ENCODE assay signal across 17 cellular contexts in the genomic region with DNA sequence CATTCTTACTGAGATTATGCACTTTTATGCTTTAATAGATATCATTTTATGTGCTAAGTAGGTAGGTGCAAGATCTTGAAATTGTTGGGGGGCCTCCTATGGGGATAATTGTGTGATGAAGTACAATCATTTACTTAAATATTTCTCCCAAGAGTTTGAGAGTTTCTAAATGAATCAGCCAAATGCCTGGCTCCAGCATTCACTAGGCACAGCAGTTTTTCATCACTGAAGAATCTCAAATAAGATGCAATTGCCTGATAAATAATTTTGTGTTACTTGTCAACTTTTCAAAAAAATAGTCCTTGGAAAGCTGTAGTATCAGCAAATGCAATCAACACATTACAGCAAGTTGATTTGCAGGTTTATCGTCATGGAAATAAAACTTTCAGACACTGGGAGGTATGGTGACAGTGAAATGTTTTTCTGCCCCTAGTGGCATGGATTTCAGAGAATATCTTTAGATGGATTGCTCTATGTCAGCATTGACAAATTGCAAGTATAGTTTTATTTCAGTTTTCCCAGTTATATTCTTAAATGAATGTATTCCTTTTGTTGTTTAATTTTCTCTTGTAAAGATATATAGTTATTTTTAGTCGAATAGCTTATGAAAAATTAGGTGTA.
DNase-seq lines count a peak whose midpoint lies in the region; ATAC-seq and TF ChIP-seq lines count a peak whose summit lies in the region.
"Had no signal": no experiment of that assay in that cellular context is flagged by ENCODE, and none has a peak within 500 bp of the region (broad histone marks: within the 10 kb centered on the region; RNA-seq: fewer than 3 reads in every experiment).

No MANE protein-coding gene starts in this region.

- H3K9me3 Mint-ChIP-seq in type B pancreatic cell: no peaks in the 10 kb centered on the region
- H3K9me3 Mint-ChIP-seq in stimulated activated effector memory CD8-positive, alpha-beta T cell treated with anti-CD3 and anti-CD28 coated beads, Interleukin-12 subunit alpha, Interleukin-12 subunit beta, amount 100 ng/mL, for 72 hours: no peaks in the 10 kb centered on the region
- H3K9me3 Mint-ChIP-seq: activated T-cell treated with anti-CD3 and anti-CD28 coated beads, Interleukin-2, amount 50 U/mL, for 24 hours had no signal

- no peak for ATAC-seq in aorta (ENCODE audit: low FRiP score)
- ATAC-seq in stimulated activated effector memory CD8-positive, alpha-beta T cell treated with anti-CD3 and anti-CD28 coated beads, Interleukin-12 subunit alpha, Interleukin-12 subunit beta, amount 100 ng/mL, for 72 hours: no peak
- ATAC-seq: K562 had no signal

- POLR2A ChIA-PET in OCI-LY7 (lab: Charles Lee): no interaction called here

- CTCF ChIA-PET in OCI-LY7 (lab: Charles Lee; ENCODE audit: unreplicated experiment): no interaction called here

- intact Hi-C loops in OCI-LY7 (cut with micrococcal nuclease; ENCODE audit: unreplicated experiment) (loop anchor here (10.0 kb wide), 1 partner anchor 159 kb away; no protein-coding TSS in a partner anchor), aorta (cut with DNase I) (no loop called here)

- DNase-seq in SIG-M5 treated with dmso at 0.1 percent for 504 hours (lab: John Stamatoyannopoulos, UW; ENCODE audit: unreplicated experiment) (peak; percentile 22), SIG-M5 (lab: John Stamatoyannopoulos, UW) (no peak), OCI-LY7 (ENCODE audit: low spot score) (no peak), choroid plexus epithelial cell (ENCODE audit: low read depth) (peak; percentile 40), type B pancreatic cell (ENCODE audit: extremely low spot score, unreplicated experiment) (no peak), NCI-H1930 (lab: John Stamatoyannopoulos, UW) (no peak), aorta (no peak)
- DNase-seq in stimulated activated effector memory CD8-positive, alpha-beta T cell treated with anti-CD3 and anti-CD28 coated beads, Interleukin-12 subunit alpha, Interleukin-12 subunit beta, amount 100 ng/mL, for 72 hours (ENCODE audit: low spot score in 2 of 2): no peak
- DNase-seq: activated CD4-positive, alpha-beta T cell treated with anti-CD3 and anti-CD28 coated beads for 1 hour; activated T-cell treated with anti-CD3 and anti-CD28 coated beads, Interleukin-2, amount 50 U/mL, for 24 hours; amygdala; dorsolateral prefrontal cortex; NCI-H2081; posterior cingulate gyrus had no signal

- no peaks in the 10 kb centered on the region for H4K20me1 ChIP-seq in OCI-LY7 (ENCODE audit: insufficient read depth, low read length)

- no peaks in the 10 kb centered on the region for H3K36me3 Mint-ChIP-seq in type B pancreatic cell
- no peaks in the 10 kb centered on the region for H3K36me3 Mint-ChIP-seq in stimulated activated effector memory CD8-positive, alpha-beta T cell treated with anti-CD3 and anti-CD28 coated beads, Interleukin-12 subunit alpha, Interleukin-12 subunit beta, amount 100 ng/mL, for 72 hours

- no peak overlapping the region for H3K4me3 ChIP-seq in OCI-LY7 (ENCODE audit: low read depth, low read length, poor library complexity, severe bottlenecking)
- no peak overlapping the region for H3K4me3 ChIP-seq in choroid plexus epithelial cell (ENCODE audit: low read depth, low read length)
- H3K4me3 ChIP-seq in aorta (ENCODE audit: low read length in 2 of 2): no peak overlapping the region
- H3K4me3 ChIP-seq: dorsolateral prefrontal cortex, K562, tibial nerve had no signal

- no peak overlapping the region for H3K4me2 ChIP-seq in OCI-LY7 (ENCODE audit: low read length)

- H3K36me3 ChIP-seq in OCI-LY7 (ENCODE audit: insufficient read depth, low read length) (no peaks in the 10 kb centered on the region), aorta (ENCODE audit: control insufficient read depth in 1 of 2, insufficient read depth in 2 of 2, low read length in 1 of 2) (no peaks in the 10 kb centered on the region)

- no peaks in the 10 kb centered on the region for H3K79me2 ChIP-seq in OCI-LY7 (ENCODE audit: insufficient read depth, low read depth, low read length)

- H3K27me3 ChIP-seq in aorta (ENCODE audit: control insufficient read depth in 1 of 2, insufficient read depth in 2 of 2, low read length in 1 of 2): no peaks in the 10 kb centered on the region
- H3K27me3 ChIP-seq: dorsolateral prefrontal cortex, tibial nerve had no signal

- no peaks in the 10 kb centered on the region for H3K27me3 Mint-ChIP-seq in type B pancreatic cell
- H3K27me3 Mint-ChIP-seq: activated T-cell treated with anti-CD3 and anti-CD28 coated beads, Interleukin-2, amount 50 U/mL, for 24 hours; B cell had no signal

- 0 out of 2 replicates have a peak, but pooled peaks have one; percentile 33 for TF ChIP-seq CTCF in OCI-LY7 (conservative IDR thresholded peaks at IDR 0.05; ENCODE audit: low read length)
- no peak for TF ChIP-seq CTCF in choroid plexus epithelial cell (conservative IDR thresholded peaks at IDR 0.05; ENCODE audit: low read depth, low read length)
- TF ChIP-seq CTCF in type B pancreatic cell (conservative IDR thresholded peaks at IDR 0.05): peak; percentile 52

- H3K4me1 Mint-ChIP-seq in type B pancreatic cell (ENCODE audit: unreplicated experiment): no peaks in the 10 kb centered on the region
- H3K4me1 Mint-ChIP-seq in stimulated activated effector memory CD8-positive, alpha-beta T cell treated with anti-CD3 and anti-CD28 coated beads, Interleukin-12 subunit alpha, Interleukin-12 subunit beta, amount 100 ng/mL, for 72 hours: no peaks in the 10 kb centered on the region
- H3K4me1 Mint-ChIP-seq: B cell had no signal

- no peaks in the 10 kb centered on the region for H3K9me2 ChIP-seq in OCI-LY7 (ENCODE audit: insufficient read depth, low read length)

- no peak overlapping the region for H3K27ac Mint-ChIP-seq in type B pancreatic cell
- H3K27ac Mint-ChIP-seq in stimulated activated effector memory CD8-positive, alpha-beta T cell treated with anti-CD3 and anti-CD28 coated beads, Interleukin-12 subunit alpha, Interleukin-12 subunit beta, amount 100 ng/mL, for 72 hours: no peak overlapping the region
- H3K27ac Mint-ChIP-seq: activated T-cell treated with anti-CD3 and anti-CD28 coated beads, Interleukin-2, amount 50 U/mL, for 24 hours; B cell had no signal

- no peaks in the 10 kb centered on the region for H3K9me3 ChIP-seq in OCI-LY7 (ENCODE audit: low read length)
- no peaks in the 10 kb centered on the region for H3K9me3 ChIP-seq in aorta (ENCODE audit: control insufficient read depth, low read length)
- H3K9me3 ChIP-seq: tibial nerve had no signal

- no peaks in the 10 kb centered on the region for H3K4me1 ChIP-seq in OCI-LY7 (ENCODE audit: insufficient read depth, low read length, poor library complexity, severe bottlenecking)
- H3K4me1 ChIP-seq in aorta (ENCODE audit: control insufficient read depth in 1 of 2, insufficient read depth in 2 of 2, low read length in 2 of 2): no peaks in the 10 kb centered on the region
- H3K4me1 ChIP-seq: tibial nerve had no signal

- H3K27ac ChIP-seq in OCI-LY7 (ENCODE audit: low read depth, low read length, poor library complexity, severe bottlenecking) (no peak overlapping the region), aorta (ENCODE audit: low read depth in 1 of 2, low read length in 2 of 2) (no peak overlapping the region)
- H3K27ac ChIP-seq: dorsolateral prefrontal cortex, tibial nerve had no signal

- 41 to 48% methylated on average over 2 of the region's 2 CpGs for WGBS in aorta, 2 donors

- no peak overlapping the region for H2AFZ ChIP-seq in OCI-LY7 (ENCODE audit: low read length)

- H3K4me3 Mint-ChIP-seq in type B pancreatic cell: no peak overlapping the region
- no peak overlapping the region for H3K4me3 Mint-ChIP-seq in stimulated activated effector memory CD8-positive, alpha-beta T cell treated with anti-CD3 and anti-CD28 coated beads, Interleukin-12 subunit alpha, Interleukin-12 subunit beta, amount 100 ng/mL, for 72 hours
- H3K4me3 Mint-ChIP-seq: activated T-cell treated with anti-CD3 and anti-CD28 coated beads, Interleukin-2, amount 50 U/mL, for 24 hours; B cell had no signal

- no TSS peak for BruUV-seq in OCI-LY7 (replicated peaks; lab: Mats Ljungman, UMichigan)

Comparison
In these comparisons a context has a peak if more than half of its experiments do, and no peak if none do; other contexts are left out.
1. DNase-seq: peak in SIG-M5 treated with dmso at 0.1 percent for 504 hours (single experiment) and choroid plexus epithelial cell (single experiment); none in SIG-M5 (single experiment), OCI-LY7 (single experiment), type B pancreatic cell (single experiment), NCI-H1930 (0 of 2), aorta (0 of 2) and stimulated activated effector memory CD8-positive, alpha-beta T cell treated with anti-CD3 and anti-CD28 coated beads, Interleukin-12 subunit alpha, Interleukin-12 subunit beta, amount 100 ng/mL, for 72 hours (0 of 2).